23 cellular contexts compared by ENCODE assay signal in genomic region chr5:79617539-79617938, GRCh38. TPM values are rescaled to one million over a fixed set of nuclear protein-coding genes. Genes with fewer than 3 reads are reported as not detected.
A peak's percentile ranks its signal among the peaks of the same experiment; 100 is the strongest.
DNase-seq lines count a peak whose midpoint lies in the region; ATAC-seq, FAIRE-seq and TF ChIP-seq lines count a peak whose summit lies in the region.
"Had no signal": no experiment of that assay in that cellular context is flagged by ENCODE, and none has a peak within 500 bp of the region (broad histone marks: within the 10 kb centered on the region; RNA-seq: fewer than 3 reads in every experiment).

No MANE protein-coding gene starts in this region.

- no peak overlapping the region for H3K27ac ChIP-seq in CD8-positive, alpha-beta memory T cell (ENCODE audit: low read depth, low read length)
- H3K27ac ChIP-seq in GM12878 (ENCODE audit: control insufficient read depth, insufficient read depth), result no peak overlapping the region
- H3K27ac ChIP-seq in sigmoid colon, result no peak overlapping the region
- H3K27ac ChIP-seq: SJCRH30 had no signal

- H3K4me3 ChIP-seq in CD8-positive, alpha-beta memory T cell (ENCODE audit: low read length), result no peak overlapping the region
- no peak overlapping the region for H3K4me3 ChIP-seq in GM12878
- no peak overlapping the region for H3K4me3 ChIP-seq in sigmoid colon
- H3K4me3 ChIP-seq: SJCRH30 had no signal

- H3K9me3 Mint-ChIP-seq in CD14-positive monocyte, result peaks cover 0 to 12% (median 2%) of the 10 kb centered on the region in 7 donors
- peaks cover 5 to 13% (median 10%) of the 10 kb centered on the region in 5 donors for H3K9me3 Mint-ChIP-seq in CD8-positive, alpha-beta memory T cell

- H2AFZ ChIP-seq in GM12878 (ENCODE audit: control insufficient read depth, low read depth, low read length), result no peak overlapping the region

- CTCF ChIA-PET in CD8-positive, alpha-beta memory T cell (lab: Charles Lee), result no interaction called here
- CTCF ChIA-PET in GM12878 (lab: Yijun Ruan, JAX), result no interaction called here

- POLR2A ChIA-PET in CD8-positive, alpha-beta memory T cell (lab: Charles Lee), result no interaction called here
- POLR2A ChIA-PET in GM12878 (lab: Charles Lee), result no interaction called here

- BruUV-seq in GM12878 (replicated peaks; lab: Mats Ljungman, UMichigan), result no TSS peak

- H3K9ac ChIP-seq in GM12878 (ENCODE audit: control insufficient read depth, insufficient read depth, low read length), result no peak overlapping the region

- no peaks in the 10 kb centered on the region for H3K27me3 ChIP-seq in CD8-positive, alpha-beta memory T cell (ENCODE audit: insufficient read depth, low read length, poor library complexity, severe bottlenecking)
- no peaks in the 10 kb centered on the region for H3K27me3 ChIP-seq in GM12878 (replicated peaks in 1 of 2; ENCODE audit: control insufficient read depth in 2 of 2, insufficient read depth in 2 of 2, low read length in 1 of 2)
- no peaks in the 10 kb centered on the region for H3K27me3 ChIP-seq in sigmoid colon
- H3K27me3 ChIP-seq: BLaER1 treated with 17β-estradiol and CSF1 and Interleukin-3, amounts not matched to agents 10 nM and 100 nM; SJCRH30 had no signal

- ATAC-seq in GM12878, result no peak

- DNase-seq in CD14-positive monocyte (ENCODE audit: low spot score) (no peak), GM12878 (ENCODE audit: low read depth, low spot score) (no peak), erythroblast (lab: John Stamatoyannopoulos, UW) (peak; percentile 3 to 7), AG20443 (ENCODE audit: low spot score) (no peak), NCI-H1048 (lab: John Stamatoyannopoulos, UW) (no peak), sigmoid colon (no peak)
- DNase-seq in CD8-positive, alpha-beta memory T cell, result no peak
- DNase-seq: DMS79, GOT3, HCEC 1CT, Karpas-422, NCI-H1417, NCI-H1694 treated with DMSO at 0.1 percent for 48 hours, NCI-H2081 treated with DMSO at 0.1 percent for 48 hours, NCI-H446, NCI-H526, OCI-M1, SJCRH30 had no signal

- in situ Hi-C loops in GM12878 (cut with MboI), result no loop called here

- H3K79me2 ChIP-seq in GM12878 (ENCODE audit: control insufficient read depth, insufficient read depth, low read length), result peaks cover 65% of the 10 kb centered on the region

- peaks cover 48% of the 10 kb centered on the region for H3K4me1 Mint-ChIP-seq in CD14-positive monocyte
- H3K4me1 Mint-ChIP-seq in CD8-positive, alpha-beta memory T cell, result peaks cover 48 to 64% (median 62%) of the 10 kb centered on the region in 3 donors

- TF ChIP-seq EP300 in GM12878 (IDR thresholded peaks at IDR 0.05; ENCODE audit: borderline replicate concordance in 1 of 2, control insufficient read depth in 1 of 2, low read depth in 2 of 2, low read length in 2 of 2), result no peak
- TF ChIP-seq EP300 in sigmoid colon (IDR thresholded peaks at IDR 0.05), result no peak

- peaks cover 63 to 65% of the 10 kb centered on the region in 2 donors for H3K36me3 Mint-ChIP-seq in CD14-positive monocyte
- H3K36me3 Mint-ChIP-seq in CD8-positive, alpha-beta memory T cell, result peaks cover 23 to 71% (median 47%) of the 10 kb centered on the region in 3 donors

- no peak for TF ChIP-seq RAD21 in GM12878 (IDR thresholded peaks at IDR 0.05; ENCODE audit: insufficient read depth, low read depth, low read length)

- H3K27ac Mint-ChIP-seq in CD14-positive monocyte, result peak overlapping the region in 5 of 7 donors; percentile 5 to 61 (median 48)
- H3K27ac Mint-ChIP-seq in CD8-positive, alpha-beta memory T cell, result peak overlapping the region in 2 of 8 donors; percentile 19 to 51

- intact Hi-C loops in CD14-positive monocyte (cut with micrococcal nuclease) (loop anchor here in 1 of 2 donors (10.0 kb wide), 1 partner anchor 787 kb away; the partner anchor contains the start of gene ZFYVE16), GM12878 (cut with micrococcal nuclease; ENCODE audit: unreplicated experiment) (loop anchor here (10.0 kb wide), 1 partner anchor 1037 kb away; the partner anchor contains the start of genes DHFR and MSH3), sigmoid colon (cut with DNase I) (no loop called here)

- RAD21 ChIA-PET in GM12878 (lab: Charles Lee; ENCODE audit: unreplicated experiment), result no interaction called here

- TF ChIP-seq POLR2A in GM12878 (IDR thresholded peaks at IDR 0.05; ENCODE audit: low read depth, low read length), result no peak
- no peak for TF ChIP-seq POLR2A in erythroblast (IDR thresholded peaks at IDR 0.05; ENCODE audit: low read length)
- TF ChIP-seq POLR2A in sigmoid colon (IDR thresholded peaks at IDR 0.05), result no peak

- H3K9me3 ChIP-seq in CD8-positive, alpha-beta memory T cell (ENCODE audit: low read length), result peaks cover 7% of the 10 kb centered on the region
- H3K9me3 ChIP-seq in GM12878 (replicated peaks; ENCODE audit: control insufficient read depth, insufficient read depth, low read length) (peaks cover 13% of the 10 kb centered on the region), sigmoid colon (no peaks in the 10 kb centered on the region)

- no peaks in the 10 kb centered on the region for H4K20me1 ChIP-seq in GM12878 (ENCODE audit: control insufficient read depth, insufficient read depth)

- WGBS in GM12878 (ENCODE audit: insufficient coverage, insufficient replicate concordance, low lambda C conversion rate, missing lambda C conversion rate), result 96% methylated on average over 3 of the region's 3 CpGs
- 96% methylated on average over 3 of the region's 3 CpGs for WGBS in sigmoid colon, 2 donors

- H3K4me2 ChIP-seq in GM12878 (ENCODE audit: control insufficient read depth, insufficient read depth), result no peak overlapping the region

- no peak for TF ChIP-seq CTCF in CD14-positive monocyte (IDR thresholded peaks at IDR 0.05)
- no peak for TF ChIP-seq CTCF in GM12878 (IDR thresholded peaks at IDR 0.05 in 2 of 3, conservative IDR thresholded peaks at IDR 0.05 in 1 of 3; ENCODE audit: control insufficient read depth in 2 of 3, extremely low read depth in 1 of 3, insufficient read depth in 1 of 3, low read depth in 3 of 3, low read length in 3 of 3)
- no peak for TF ChIP-seq CTCF in sigmoid colon (IDR thresholded peaks at IDR 0.05)

- no peak overlapping the region for H3K4me3 Mint-ChIP-seq in CD14-positive monocyte
- H3K4me3 Mint-ChIP-seq in CD8-positive, alpha-beta memory T cell, result peak overlapping the region in 4 of 7 donors; percentile 23 to 63 (median 29)

- no peaks in the 10 kb centered on the region for H3K27me3 Mint-ChIP-seq in CD14-positive monocyte (ENCODE audit: low read depth in 3 of 3)
- no peaks in the 10 kb centered on the region for H3K27me3 Mint-ChIP-seq in CD8-positive, alpha-beta memory T cell
- H3K27me3 Mint-ChIP-seq: IgD-negative memory B cell had no signal

- no peak for FAIRE-seq in GM12878 (lab: Jason Lieb, UNC)
- FAIRE-seq: GM12892, HTR-8/SVneo, RCC 7860 had no signal

- SMC1A ChIA-PET in GM12878 (lab: Charles Lee; ENCODE audit: uncharacterized antibody, unreplicated experiment), result interaction anchor here (1.1 kb wide), 1 partner anchor 44 kb away, joined by 3 read pairs; no protein-coding TSS in a partner anchor

- peaks cover 29% of the 10 kb centered on the region for H3K36me3 ChIP-seq in CD8-positive, alpha-beta memory T cell (ENCODE audit: insufficient read depth, low read length)
- H3K36me3 ChIP-seq in GM12878 (ENCODE audit: control insufficient read depth in 2 of 2, insufficient read depth in 2 of 2, low read length in 1 of 2) (peaks cover 0 to 27% of the 10 kb centered on the region in 2 experiments; a peak in 3 of 4 replicates), sigmoid colon (peaks cover 0 to 58% (median 10%) of the 10 kb centered on the region in 4 donors)

- peaks cover 26% of the 10 kb centered on the region for H3K4me1 ChIP-seq in CD8-positive, alpha-beta memory T cell (ENCODE audit: insufficient read depth, low read length)
- no peaks in the 10 kb centered on the region for H3K4me1 ChIP-seq in GM12878 (ENCODE audit: control insufficient read depth, insufficient read depth, low read length)
- peaks cover 0 to 22% (median 15%) of the 10 kb centered on the region in 4 donors for H3K4me1 ChIP-seq in sigmoid colon
- H3K4me1 ChIP-seq: SJCRH30 had no signal

TF ChIP-seq in GM12878, 131 proteins besides CTCF, POLR2A, EP300 and RAD21:
- TF ChIP-seq PML (IDR thresholded peaks at IDR 0.05; ENCODE audit: low read length) (no peak), GABPA (IDR thresholded peaks at IDR 0.05; ENCODE audit: low read depth) (no peak), BRCA1 (IDR thresholded peaks at IDR 0.05; ENCODE audit: low read depth, low read length) (no peak), EGR1 (IDR thresholded peaks at IDR 0.05; ENCODE audit: borderline replicate concordance in 1 of 2, low read depth in 2 of 2, low read length in 2 of 2) (no peak), CBX5 (IDR thresholded peaks at IDR 0.05; ENCODE audit: low read depth) (0 out of 2 replicates have a peak, but pooled peaks have one; percentile 37)

RNA-seq across cellular contexts. Expression of gene TENT2, which starts 5.3 kb away (rescaled TPM):
- polyA plus RNA-seq in CD14-positive monocyte, result 10 to 100 TPM; 31.9 to 41.3 TPM
- 10 to 100 TPM; 57.0 to 66.1 TPM for total RNA-seq in CD8-positive, alpha-beta memory T cell
- polyA plus RNA-seq in CD8-positive, alpha-beta memory T cell, result 51.3 TPM
- 509 and 520 TPM in 2 replicates for total RNA-seq in GM12878 (2013; cell fraction: nucleolus; rRNA removed)
- 62.6 and 71.8 TPM in 2 replicates for total RNA-seq in GM12878 (2014; rRNA removed)
- total RNA-seq in GM12878 (2014; rRNA removed; fragmentation: Illumina TruSeq; extraction: Trizol), result 73.9 and 80.3 TPM in 2 replicates
- total RNA-seq in GM12878 (2021), result 61.8 and 66.2 TPM in 2 replicates
- 21.7 TPM for polyA plus RNA-seq in GM12878 (2011; ENCODE audit: low read depth)
- polyA plus RNA-seq in GM12878 (2011; rRNA removed), result 100 and 135 TPM in 2 replicates
- 48.4 and 48.9 TPM in 2 replicates for polyA plus RNA-seq in GM12878 (2011; cell fraction: cytosol; rRNA removed)
- polyA plus RNA-seq in GM12878 (2011; cell fraction: nucleus; rRNA removed), result 71.4 and 81.2 TPM in 2 replicates
- polyA plus RNA-seq in GM12878 (2012), result 40.1 and 44.3 TPM in 2 replicates
- polyA plus RNA-seq in GM12878 (2014; fragmentation: Illumina TruSeq; extraction: Trizol), result 64.3 and 93.6 TPM in 2 replicates
- polyA plus RNA-seq in GM12878 (2014; fragmentation: Nextera tagmentation; extraction: Ambion mirVana), result 10 to 100 TPM; 19.5 to 25.7 TPM
- 39.9 and 46.2 TPM in 2 replicates for polyA plus RNA-seq in GM12878 (2014; rRNA removed)
- polyA plus RNA-seq in GM12878 (2016; fragmentation: Nextera tagmentation; extraction: Ambion mirVana), result 10 to 100 TPM; 51.9 to 55.3 TPM
- 106 and 123 TPM in 2 replicates for polyA minus RNA-seq in GM12878 (2011; rRNA and poly(A)+ RNA removed)
- 31.1 and 36.1 TPM in 2 replicates for polyA minus RNA-seq in GM12878 (2011; cell fraction: cytosol; rRNA and poly(A)+ RNA removed)
- polyA minus RNA-seq in GM12878 (2011; cell fraction: nucleus; rRNA and poly(A)+ RNA removed), result 66.0 and 128 TPM in 2 replicates
- total RNA-seq in sigmoid colon, result 10 to 100 TPM; 38.0 to 77.0 (median 62.1) TPM
- polyA plus RNA-seq in sigmoid colon, result 10 to 100 TPM; 13.6 to 22.7 (median 19.2) TPM

Comparison
In these comparisons a context has a peak if more than half of its experiments do, and no peak if none do; other contexts are left out.
1. DNase-seq: peak in erythroblast (2 of 2); none in CD14-positive monocyte (single experiment), CD8-positive, alpha-beta memory T cell (0 of 5), GM12878 (single experiment), AG20443 (single experiment), NCI-H1048 (single experiment) and sigmoid colon (single experiment).
2. H3K4me3 Mint-ChIP-seq: peak in CD8-positive, alpha-beta memory T cell (4 of 7); none in CD14-positive monocyte (0 of 2).